In the genomic region with DNA sequence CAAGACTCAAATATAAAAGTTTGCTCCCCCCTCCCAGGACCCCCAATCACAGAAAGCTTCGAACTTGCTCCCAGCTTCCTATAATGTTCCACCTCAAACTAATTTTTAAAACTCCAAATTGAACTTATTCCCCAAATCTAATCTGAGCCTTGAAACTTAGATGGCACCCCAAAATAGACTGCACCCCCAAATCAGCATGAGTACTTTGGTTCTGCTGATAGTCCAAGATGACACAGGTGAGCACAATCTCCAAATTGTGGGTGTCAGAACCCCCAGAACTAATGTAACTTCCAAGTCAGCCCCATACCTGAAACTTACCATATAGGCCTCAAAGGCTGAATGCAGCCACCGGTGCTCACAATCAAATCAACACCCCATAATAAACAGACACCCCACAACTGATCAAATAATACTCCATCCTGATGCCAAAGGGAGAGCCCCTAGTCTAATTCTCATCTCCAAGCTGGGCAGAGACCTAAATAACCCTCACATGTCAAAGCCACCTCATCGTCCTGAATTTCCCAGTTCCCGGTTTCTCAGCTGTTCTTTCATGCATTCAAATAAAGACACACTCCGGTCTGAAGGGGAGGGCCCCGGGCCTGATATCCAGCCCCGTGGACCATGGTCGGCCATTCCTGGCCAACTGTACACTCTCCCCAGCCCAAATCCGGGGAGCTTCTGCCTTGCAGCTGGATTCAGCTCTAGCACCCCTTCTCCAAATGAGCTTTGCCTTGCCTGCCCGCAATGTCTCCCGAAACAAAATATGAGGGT, we compare ENCODE assay signal across 8 cellular contexts. TPM values are rescaled to one million over a fixed set of nuclear protein-coding genes. Genes with fewer than 3 reads are reported as not detected.
A peak's percentile ranks its signal among the peaks of the same experiment; 100 is the strongest.
DNase-seq lines count a peak whose midpoint lies in the region; ATAC-seq and TF ChIP-seq lines count a peak whose summit lies in the region.

No MANE protein-coding gene starts in this region.

- TF ChIP-seq CTCF in adrenal gland (IDR thresholded peaks at IDR 0.05) (no peak), lung (IDR thresholded peaks at IDR 0.05; ENCODE audit: control extremely low read depth, extremely low read depth) (no peak), suprapubic skin (IDR thresholded peaks at IDR 0.05) (no peak)

- peak overlapping the region in 3 of 5 donors; percentile 35 to 71 (median 52) for H3K27ac ChIP-seq in adrenal gland
- H3K27ac ChIP-seq in lung (ENCODE audit: low read depth in 1 of 2, low read length in 1 of 2), result peak overlapping the region; percentile 75 to 88
- peak overlapping the region; percentile 86 for H3K27ac ChIP-seq in suprapubic skin

- H3K36me3 Mint-ChIP-seq in activated CD8-positive, alpha-beta memory T cell treated with anti-CD3 and anti-CD28 coated beads, Interleukin-2, amount 10 ng/mL, durations not matched to agents 7 days and 5 days, result peaks cover 16% of the 10 kb centered on the region

- H3K4me3 ChIP-seq in adrenal gland (no peak overlapping the region), lung (no peak overlapping the region), suprapubic skin (peak overlapping the region; percentile 44)

- TF ChIP-seq POLR2A in adrenal gland (IDR thresholded peaks at IDR 0.05) (no peak), suprapubic skin (IDR thresholded peaks at IDR 0.05) (no peak)

- no peak for TF ChIP-seq EP300 in suprapubic skin (IDR thresholded peaks at IDR 0.05)

- H3K4me1 ChIP-seq in adrenal gland (replicated peaks in 1 of 2) (peaks cover 24 to 27% of the 10 kb centered on the region in 2 donors), lung (ENCODE audit: control insufficient read depth in 2 of 2, insufficient read depth in 2 of 2, low read length in 2 of 2) (peaks cover 6 to 16% of the 10 kb centered on the region in 2 donors), suprapubic skin (peaks cover 68% of the 10 kb centered on the region)

- H3K4me1 Mint-ChIP-seq in activated CD8-positive, alpha-beta memory T cell treated with anti-CD3 and anti-CD28 coated beads, Interleukin-2, amount 10 ng/mL, durations not matched to agents 7 days and 5 days, result peaks cover 71% of the 10 kb centered on the region

- DNase-seq in activated CD8-positive, alpha-beta memory T cell treated with anti-CD3 and anti-CD28 coated beads, Interleukin-2, amount 10 ng/mL, durations not matched to agents 7 days and 5 days, result no peak
- DNase-seq in activated CD8-positive, alpha-beta memory T cell treated with anti-CD3 and anti-CD28 coated beads, Interleukin-2, amount 50 U/mL, for 48 hours, result no peak
- DNase-seq in adrenal gland (no peak), lung (ENCODE audit: low spot score) (no peak), suprapubic skin (ENCODE audit: low spot score in 2 of 2) (no peak), GDM1 (lab: John Stamatoyannopoulos, UW) (no peak)
- no peak for DNase-seq in stimulated activated CD4-positive, alpha-beta T cell treated with anti-CD3 and anti-CD28 coated beads, Interleukin-4, amount 100 ng/mL, for 24 hours

- intact Hi-C loops in adrenal gland (cut with DNase I), result loop anchor here in 1 of 2 donors (5.0 kb wide), 1 partner anchor 109 kb away; no protein-coding TSS in a partner anchor

- CTCF ChIA-PET in activated CD8-positive, alpha-beta memory T cell treated with anti-CD3 and anti-CD28 coated beads, Interleukin-2, amount 10 ng/mL, durations not matched to agents 7 days and 5 days (lab: Charles Lee), result interaction anchor here (0.6 to 4.4 kb wide), 19 partner anchors 9 to 275 kb away, joined by 3 to 65 read pairs (median 7); a partner anchor contains a TSS

- H3K9me3 ChIP-seq in adrenal gland (replicated peaks in 1 of 3) (no peaks in the 10 kb centered on the region), lung (ENCODE audit: control insufficient read depth in 2 of 2, insufficient read depth in 1 of 2, low read length in 1 of 2) (no peaks in the 10 kb centered on the region), suprapubic skin (no peaks in the 10 kb centered on the region)

- H3K9me3 Mint-ChIP-seq in activated CD8-positive, alpha-beta memory T cell treated with anti-CD3 and anti-CD28 coated beads, Interleukin-2, amount 10 ng/mL, durations not matched to agents 7 days and 5 days (ENCODE audit: low read depth), result no peaks in the 10 kb centered on the region

- no peaks in the 10 kb centered on the region for H3K27me3 ChIP-seq in adrenal gland
- H3K27me3 ChIP-seq in lung (ENCODE audit: control insufficient read depth, insufficient read depth), result no peaks in the 10 kb centered on the region
- H3K27me3 ChIP-seq in suprapubic skin, result no peaks in the 10 kb centered on the region

- no peak for ATAC-seq in activated CD8-positive, alpha-beta memory T cell treated with anti-CD3 and anti-CD28 coated beads, Interleukin-2, amount 10 ng/mL, durations not matched to agents 7 days and 5 days
- ATAC-seq in lung (ENCODE audit: insufficient read depth, low FRiP score), result no peak
- ATAC-seq in HG03378 (IDR thresholded peaks at IDR 0.05; ENCODE audit: unreplicated experiment), result no peak

- H3K4me3 Mint-ChIP-seq in activated CD8-positive, alpha-beta memory T cell treated with anti-CD3 and anti-CD28 coated beads, Interleukin-2, amount 10 ng/mL, durations not matched to agents 7 days and 5 days, result peak overlapping the region; percentile 40

- no peaks in the 10 kb centered on the region for H3K27me3 Mint-ChIP-seq in activated CD8-positive, alpha-beta memory T cell treated with anti-CD3 and anti-CD28 coated beads, Interleukin-2, amount 10 ng/mL, durations not matched to agents 7 days and 5 days

- H3K36me3 ChIP-seq in adrenal gland (replicated peaks in 1 of 2), result no peaks in the 10 kb centered on the region
- peaks cover 0 to 3% of the 10 kb centered on the region in 2 donors for H3K36me3 ChIP-seq in lung (ENCODE audit: control insufficient read depth in 2 of 2, insufficient read depth in 2 of 2, low read length in 2 of 2)
- H3K36me3 ChIP-seq in suprapubic skin, result peaks cover 6% of the 10 kb centered on the region

- WGBS in adrenal gland, 4 donors, result 60 to 82% (median 68%) methylated on average over 7 to 11 of the region's 11 CpGs
- 56 to 74% methylated on average over 11 of the region's 11 CpGs for WGBS in lung, 2 donors
- 51% methylated on average over 11 of the region's 11 CpGs for WGBS in suprapubic skin

- H3K27ac Mint-ChIP-seq in activated CD8-positive, alpha-beta memory T cell treated with anti-CD3 and anti-CD28 coated beads, Interleukin-2, amount 10 ng/mL, durations not matched to agents 7 days and 5 days, result peak overlapping the region; percentile 32

RNA-seq across cellular contexts. Expression of a gene that starts 1.8 kb away (rescaled TPM):
- total RNA-seq in activated CD8-positive, alpha-beta memory T cell treated with anti-CD3 and anti-CD28 coated beads, Interleukin-2, amount 10 ng/mL, durations not matched to agents 7 days and 5 days, result 1 to 10 TPM in 1 of 2 experiments, under 1 TPM in 1; 0.85 to 6.7 TPM
- total RNA-seq in adrenal gland (10 to 100 TPM in 3 of 8 donors, 1 to 10 TPM in 5; 2.9 to 17.0 (median 8.8) TPM), lung (10 to 100 TPM; 15.6 to 55.6 TPM), suprapubic skin (1 to 10 TPM; 1.6 to 3.1 (median 1.8) TPM)
- polyA plus RNA-seq in adrenal gland (10 to 100 TPM in 1 of 3 donors, 1 to 10 TPM in 2; 3.2 to 14.2 (median 9.3) TPM), lung (10 to 100 TPM; 14.5 to 15.4 TPM)

RNA-seq across cellular contexts. Expression of a gene that starts 8.7 kb away (rescaled TPM):
- 100 to 1,000 TPM; 121 to 205 TPM for total RNA-seq in activated CD8-positive, alpha-beta memory T cell treated with anti-CD3 and anti-CD28 coated beads, Interleukin-2, amount 10 ng/mL, durations not matched to agents 7 days and 5 days
- total RNA-seq in adrenal gland (100 to 1,000 TPM; 206 to 799 (median 570) TPM), lung (100 to 1,000 TPM; 118 to 270 TPM), suprapubic skin (100 to 1,000 TPM in 3 of 4 donors, 10 to 100 TPM in 1; 82.2 to 235 (median 219) TPM)
- polyA plus RNA-seq in adrenal gland (100 to 1,000 TPM; 363 to 770 (median 435) TPM), lung (100 to 1,000 TPM; 528 to 550 TPM)

RNA-seq across cellular contexts. Expression of a gene that starts 14.7 kb away (rescaled TPM):
- 10 to 100 TPM; 19.0 to 34.1 TPM for total RNA-seq in activated CD8-positive, alpha-beta memory T cell treated with anti-CD3 and anti-CD28 coated beads, Interleukin-2, amount 10 ng/mL, durations not matched to agents 7 days and 5 days
- 1 to 10 TPM in 7 of 8 donors, under 1 TPM in 1; 0.97 to 3.2 (median 2.3) TPM for total RNA-seq in adrenal gland
- polyA plus RNA-seq in adrenal gland, result 1 to 10 TPM in 2 of 3 donors, under 1 TPM in 1; 0.84 to 3.1 (median 1.3) TPM
- total RNA-seq in lung, result 10 to 100 TPM in 1 of 2 donors, 1 to 10 TPM in 1; 1.3 to 23.6 TPM
- polyA plus RNA-seq in lung, result 1 to 10 TPM; 4.8 to 7.9 TPM
- 1 to 10 TPM; 1.5 to 4.9 (median 3.7) TPM for total RNA-seq in suprapubic skin

RNA-seq across cellular contexts. Expression of a gene that starts 22.8 kb away (rescaled TPM):
- 1 to 10 TPM; 1.2 to 1.3 TPM for total RNA-seq in activated CD8-positive, alpha-beta memory T cell treated with anti-CD3 and anti-CD28 coated beads, Interleukin-2, amount 10 ng/mL, durations not matched to agents 7 days and 5 days
- total RNA-seq in adrenal gland (1 to 10 TPM in 2 of 8 donors, under 1 TPM in 4, not detected in 2; 0.18 to 1.1 (median 0.62) TPM), lung (1 to 10 TPM; 5.5 to 7.5 TPM), suprapubic skin (10 to 100 TPM in 1 of 4 donors, 1 to 10 TPM in 2, under 1 TPM in 1; 0.26 to 10.8 (median 5.5) TPM)
- polyA plus RNA-seq in adrenal gland (1 to 10 TPM in 2 of 3 donors, not detected in 1; 1.1 to 3.0 TPM), lung (1 to 10 TPM; 1.9 to 8.9 TPM)

RNA-seq across cellular contexts. Expression of a gene that starts 25.2 kb away (rescaled TPM):
- not detected for total RNA-seq in activated CD8-positive, alpha-beta memory T cell treated with anti-CD3 and anti-CD28 coated beads, Interleukin-2, amount 10 ng/mL, durations not matched to agents 7 days and 5 days
- total RNA-seq in adrenal gland, result under 1 TPM in 1 of 8 donors, not detected in 7; 0.23 TPM
- polyA plus RNA-seq in adrenal gland, result under 1 TPM in 1 of 3 donors, not detected in 2; 0.16 TPM
- under 1 TPM; 0.21 to 0.68 TPM for total RNA-seq in lung
- polyA plus RNA-seq in lung, result under 1 TPM; 0.22 to 0.95 TPM
- total RNA-seq in suprapubic skin, result 10 to 100 TPM in 3 of 4 donors, 1 to 10 TPM in 1; 9.8 to 34.4 (median 22.8) TPM
